In the genomic region with DNA sequence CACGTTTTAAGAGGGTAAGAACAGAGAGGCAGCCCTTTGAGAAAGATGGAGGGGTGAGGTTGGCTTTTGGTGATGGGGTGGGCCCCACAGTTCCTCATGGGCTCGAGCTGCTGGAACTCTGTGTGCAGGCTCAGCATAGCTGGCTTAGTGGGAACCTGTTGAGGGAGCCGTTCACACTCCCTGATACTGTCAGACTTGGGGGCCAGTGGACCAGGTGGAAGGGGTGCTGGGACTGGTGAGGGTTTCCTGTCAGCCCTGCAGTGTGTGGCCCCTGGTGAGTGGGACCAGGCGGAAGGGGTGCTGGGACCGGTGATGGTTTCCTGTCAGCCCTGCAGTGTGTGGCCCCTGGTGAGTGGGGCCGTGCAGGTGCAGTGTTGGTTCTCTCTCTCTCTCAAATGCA, we compare ENCODE assay signal across 12 cellular contexts. TPM values are rescaled to one million over a fixed set of nuclear protein-coding genes. Genes with fewer than 3 reads are reported as not detected.
DNase-seq lines count a peak whose midpoint lies in the region; ATAC-seq, FAIRE-seq and TF ChIP-seq lines count a peak whose summit lies in the region.
"Had no signal": no experiment of that assay in that cellular context is flagged by ENCODE, and none has a peak within 500 bp of the region (broad histone marks: within the 10 kb centered on the region; RNA-seq: fewer than 3 reads in every experiment).

No MANE protein-coding gene starts in this region.

- no peaks in the 10 kb centered on the region for H4K20me1 ChIP-seq in endothelial cell of umbilical vein (replicated peaks; ENCODE audit: control insufficient read depth, extremely low read depth, insufficient read depth, low read length)

- H2AFZ ChIP-seq in endothelial cell of umbilical vein (ENCODE audit: low read depth, low read length), result no peak overlapping the region

- POLR2A ChIA-PET in endothelial cell of umbilical vein (lab: Charles Lee), result interaction anchor here (0.8 kb wide), 1 partner anchor 40 kb away, joined by 4 read pairs; no protein-coding TSS in a partner anchor

- H3K36me3 ChIP-seq in endothelial cell of umbilical vein (ENCODE audit: control insufficient read depth in 2 of 2, extremely low read depth in 1 of 2, insufficient read depth in 2 of 2, low read length in 2 of 2), result peaks cover 2 to 4% of the 10 kb centered on the region in 2 experiments
- peaks cover 0 to 9% (median 8%) of the 10 kb centered on the region in 3 donors for H3K36me3 ChIP-seq in tibial artery

- H3K79me2 ChIP-seq in endothelial cell of umbilical vein (ENCODE audit: control insufficient read depth, insufficient read depth, low read length), result peaks cover 49% of the 10 kb centered on the region

- ATAC-seq in activated CD4-positive, CD25-positive, alpha-beta regulatory T cell treated with anti-CD3 and anti-CD28 coated beads, Interleukin-2, amount 50 U/mL, for 24 hours, result peak; percentile 61 to 68
- ATAC-seq in stimulated activated effector memory CD8-positive, alpha-beta T cell treated with anti-CD3 and anti-CD28 coated beads, Interleukin-12 subunit alpha, Interleukin-12 subunit beta, amount 100 ng/mL, for 72 hours, result peak; percentile 61
- ATAC-seq in HG03457 (IDR thresholded peaks at IDR 0.05; ENCODE audit: unreplicated experiment), result no peak

- no peak for TF ChIP-seq POLR2A in endothelial cell of umbilical vein (IDR thresholded peaks at IDR 0.05; ENCODE audit: low read depth, low read length)

- H3K9ac ChIP-seq in endothelial cell of umbilical vein (replicated peaks; ENCODE audit: extremely low read depth, insufficient read depth, low read length), result no peak overlapping the region
- H3K9ac ChIP-seq: parathyroid adenoma had no signal

- H3K4me1 Mint-ChIP-seq in stimulated activated effector memory CD8-positive, alpha-beta T cell treated with anti-CD3 and anti-CD28 coated beads, Interleukin-12 subunit alpha, Interleukin-12 subunit beta, amount 100 ng/mL, for 72 hours, result peaks cover 77% of the 10 kb centered on the region

- H3K9me3 ChIP-seq in endothelial cell of umbilical vein (replicated peaks; ENCODE audit: control insufficient read depth, insufficient read depth, low read length), result no peaks in the 10 kb centered on the region
- no peaks in the 10 kb centered on the region for H3K9me3 ChIP-seq in tibial artery

- H3K4me3 ChIP-seq in endothelial cell of umbilical vein (replicated peaks in 1 of 3; ENCODE audit: insufficient read depth in 1 of 3, low read depth in 1 of 3, low read length in 3 of 3) (no peak overlapping the region), tibial artery (no peak overlapping the region)

- TF ChIP-seq CTCF in endothelial cell of umbilical vein (IDR thresholded peaks at IDR 0.05; ENCODE audit: extremely low read depth in 1 of 2, insufficient read depth in 1 of 2, low read depth in 1 of 2, low read length in 2 of 2) (no peak), tibial artery (IDR thresholded peaks at IDR 0.05) (no peak)

- H3K9me3 Mint-ChIP-seq in stimulated activated effector memory CD8-positive, alpha-beta T cell treated with anti-CD3 and anti-CD28 coated beads, Interleukin-12 subunit alpha, Interleukin-12 subunit beta, amount 100 ng/mL, for 72 hours, result no peaks in the 10 kb centered on the region

- CTCF ChIA-PET in endothelial cell of umbilical vein (lab: Charles Lee), result interaction anchor here (1.1 to 3.4 kb wide), 8 partner anchors 9 to 103 kb away, joined by 3 to 34 read pairs (median 10); no protein-coding TSS in a partner anchor

- no TSS peak for BruUV-seq in endothelial cell of umbilical vein (replicated peaks; lab: Mats Ljungman, UMichigan)

- H3K36me3 Mint-ChIP-seq in stimulated activated effector memory CD8-positive, alpha-beta T cell treated with anti-CD3 and anti-CD28 coated beads, Interleukin-12 subunit alpha, Interleukin-12 subunit beta, amount 100 ng/mL, for 72 hours, result peaks cover 40% of the 10 kb centered on the region

- no peaks in the 10 kb centered on the region for H3K9me1 ChIP-seq in endothelial cell of umbilical vein (replicated peaks; ENCODE audit: control insufficient read depth, extremely low read depth, insufficient read depth, low read length)

- intact Hi-C loops in endothelial cell of umbilical vein (cut with micrococcal nuclease), result loop anchor here (1.0 kb wide), 1 partner anchor 9 kb away; no protein-coding TSS in a partner anchor
- intact Hi-C loops in posterior vena cava (cut with DNase I), result no loop called here
- intact Hi-C loops in tibial artery (cut with DNase I; ENCODE audit: low total_unique reads), result no loop called here

- dilution Hi-C loops in endothelial cell of umbilical vein (cut with MboI; ENCODE audit: extremely low pct_ligation_motif_present, low sequenced_read_pairs), result no loop called here

- H3K4me1 ChIP-seq in endothelial cell of umbilical vein (ENCODE audit: control insufficient read depth, extremely low read depth, insufficient read depth, low read length) (peaks cover 14% of the 10 kb centered on the region), tibial artery (peaks cover 0 to 23% (median 12%) of the 10 kb centered on the region in 4 donors)

- no peak for DNase-seq in activated CD4-positive, CD25-positive, alpha-beta regulatory T cell treated with anti-CD3 and anti-CD28 coated beads, Interleukin-2, amount 50 U/mL, for 72 hours
- peak; percentile 20 to 29 for DNase-seq in activated CD4-positive, alpha-beta T cell treated with anti-CD3 and anti-CD28 coated beads, Interleukin-2, amount 50 U/mL, for 48 hours
- no peak for DNase-seq in endothelial cell of umbilical vein (ENCODE audit: low read depth, low spot score)
- peak in 1 of 2 donors; percentile 73 for DNase-seq in stimulated activated effector memory CD8-positive, alpha-beta T cell treated with anti-CD3 and anti-CD28 coated beads, Interleukin-12 subunit alpha, Interleukin-12 subunit beta, amount 100 ng/mL, for 72 hours (ENCODE audit: low spot score in 2 of 2)
- no peak for DNase-seq in posterior vena cava (ENCODE audit: low spot score)
- no peak for DNase-seq in tibial artery
- DNase-seq: effector CD8-positive, alpha-beta T cell; NCI-H1092 had no signal

- peak overlapping the region; percentile 68 for H3K4me3 Mint-ChIP-seq in stimulated activated effector memory CD8-positive, alpha-beta T cell treated with anti-CD3 and anti-CD28 coated beads, Interleukin-12 subunit alpha, Interleukin-12 subunit beta, amount 100 ng/mL, for 72 hours

- no peaks in the 10 kb centered on the region for H3K27me3 ChIP-seq in endothelial cell of umbilical vein (ENCODE audit: control insufficient read depth in 2 of 2, insufficient read depth in 2 of 2, low read length in 2 of 2)
- no peaks in the 10 kb centered on the region for H3K27me3 ChIP-seq in tibial artery

- H3K4me2 ChIP-seq in endothelial cell of umbilical vein (ENCODE audit: insufficient read depth, low read length), result no peak overlapping the region

- no peak for FAIRE-seq in endothelial cell of umbilical vein (lab: Jason Lieb, UNC)
- FAIRE-seq: A204.1 had no signal

- H3K27ac ChIP-seq in endothelial cell of umbilical vein (ENCODE audit: insufficient read depth, low read depth, low read length) (peak overlapping the region; percentile 55), tibial artery (no peak overlapping the region)

- peak overlapping the region; percentile 93 for H3K27ac Mint-ChIP-seq in stimulated activated effector memory CD8-positive, alpha-beta T cell treated with anti-CD3 and anti-CD28 coated beads, Interleukin-12 subunit alpha, Interleukin-12 subunit beta, amount 100 ng/mL, for 72 hours

TF ChIP-seq in endothelial cell of umbilical vein, 7 proteins besides CTCF, POLR2A, EP300 and RAD21:
- TF ChIP-seq, protein P1, sequence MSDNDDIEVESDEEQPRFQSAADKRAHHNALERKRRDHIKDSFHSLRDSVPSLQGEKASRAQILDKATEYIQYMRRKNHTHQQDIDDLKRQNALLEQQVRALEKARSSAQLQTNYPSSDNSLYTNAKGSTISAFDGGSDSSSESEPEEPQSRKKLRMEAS (IDR thresholded peaks at IDR 0.05; ENCODE audit: insufficient read depth, insufficient read length), result no peak
- TF ChIP-seq POLR2AphosphoS5 (IDR thresholded peaks at IDR 0.05; ENCODE audit: insufficient read depth, low read depth, low read length) (no peak), GATA2 (IDR thresholded peaks at IDR 0.05; ENCODE audit: insufficient read depth, insufficient read length, low read depth, low read length) (no peak), FOS (IDR thresholded peaks at IDR 0.05; ENCODE audit: borderline replicate concordance, insufficient read depth, low read length) (no peak), MYC (IDR thresholded peaks at IDR 0.05; ENCODE audit: low read depth, low read length) (no peak), JUN (IDR thresholded peaks at IDR 0.05; ENCODE audit: borderline replicate concordance, insufficient read depth, insufficient read length, low read depth) (no peak)

RNA-seq across cellular contexts. Expression of a gene that starts 45.1 kb away (rescaled TPM):
- total RNA-seq in endothelial cell of umbilical vein (0.23 and 0.80 TPM in 2 replicates), posterior vena cava (not detected)
- polyA plus RNA-seq in endothelial cell of umbilical vein, result 0.15 and 0.22 TPM in 2 replicates
- 0.22 and 0.25 TPM in 2 replicates for polyA plus RNA-seq in endothelial cell of umbilical vein (2011; cell fraction: cytosol; rRNA removed)
- 0.84 and 1.1 TPM in 2 replicates for polyA plus RNA-seq in endothelial cell of umbilical vein (2011; cell fraction: nucleus; rRNA removed)
- polyA plus RNA-seq in endothelial cell of umbilical vein (2012), result 0.10 and 0.19 TPM in 2 replicates
- 0.34 TPM in 2 replicates for polyA minus RNA-seq in endothelial cell of umbilical vein
- not detected for polyA minus RNA-seq in endothelial cell of umbilical vein (2011; cell fraction: cytosol; rRNA and poly(A)+ RNA removed)
- 0.19 TPM in 2 replicates for polyA minus RNA-seq in endothelial cell of umbilical vein (2011; cell fraction: nucleus; rRNA and poly(A)+ RNA removed)

Comparison
In these comparisons a context has a peak if more than half of its experiments do, and no peak if none do; other contexts are left out.
1. DNase-seq: peak in activated CD4-positive, alpha-beta T cell treated with anti-CD3 and anti-CD28 coated beads, Interleukin-2, amount 50 U/mL, for 48 hours (2 of 2); none in activated CD4-positive, CD25-positive, alpha-beta regulatory T cell treated with anti-CD3 and anti-CD28 coated beads, Interleukin-2, amount 50 U/mL, for 72 hours (single experiment), endothelial cell of umbilical vein (single experiment), posterior vena cava (single experiment) and tibial artery (0 of 2).